Comparison of ENCODE assay signal across 1 cellular context in the genomic region with DNA sequence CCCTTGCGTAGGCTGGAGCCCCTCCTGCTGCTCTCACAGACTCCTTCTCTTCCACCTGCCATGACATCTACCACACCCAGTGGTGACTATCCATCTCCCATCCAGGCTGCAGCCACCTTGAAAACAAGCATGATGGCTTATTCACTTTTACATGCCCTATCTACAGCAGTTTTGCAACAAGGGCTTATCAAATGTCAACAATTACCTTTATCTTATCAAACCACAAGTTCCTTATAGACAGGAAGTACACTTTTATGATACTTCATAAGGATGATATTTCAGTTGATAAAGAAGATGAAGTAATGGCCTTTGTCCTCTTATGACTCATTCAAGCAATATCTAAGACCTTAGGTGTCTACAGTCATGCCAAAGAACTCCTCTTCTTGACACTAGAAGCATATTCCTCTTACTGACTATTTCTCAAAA.
TF ChIP-seq lines count a peak whose summit lies in the region.

No MANE protein-coding gene starts in this region.

TF ChIP-seq in K562, 482 proteins besides CTCF, POLR2A, EP300 and RAD21 (continued from another document and continues in another):
- TF ChIP-seq, protein P1, sequence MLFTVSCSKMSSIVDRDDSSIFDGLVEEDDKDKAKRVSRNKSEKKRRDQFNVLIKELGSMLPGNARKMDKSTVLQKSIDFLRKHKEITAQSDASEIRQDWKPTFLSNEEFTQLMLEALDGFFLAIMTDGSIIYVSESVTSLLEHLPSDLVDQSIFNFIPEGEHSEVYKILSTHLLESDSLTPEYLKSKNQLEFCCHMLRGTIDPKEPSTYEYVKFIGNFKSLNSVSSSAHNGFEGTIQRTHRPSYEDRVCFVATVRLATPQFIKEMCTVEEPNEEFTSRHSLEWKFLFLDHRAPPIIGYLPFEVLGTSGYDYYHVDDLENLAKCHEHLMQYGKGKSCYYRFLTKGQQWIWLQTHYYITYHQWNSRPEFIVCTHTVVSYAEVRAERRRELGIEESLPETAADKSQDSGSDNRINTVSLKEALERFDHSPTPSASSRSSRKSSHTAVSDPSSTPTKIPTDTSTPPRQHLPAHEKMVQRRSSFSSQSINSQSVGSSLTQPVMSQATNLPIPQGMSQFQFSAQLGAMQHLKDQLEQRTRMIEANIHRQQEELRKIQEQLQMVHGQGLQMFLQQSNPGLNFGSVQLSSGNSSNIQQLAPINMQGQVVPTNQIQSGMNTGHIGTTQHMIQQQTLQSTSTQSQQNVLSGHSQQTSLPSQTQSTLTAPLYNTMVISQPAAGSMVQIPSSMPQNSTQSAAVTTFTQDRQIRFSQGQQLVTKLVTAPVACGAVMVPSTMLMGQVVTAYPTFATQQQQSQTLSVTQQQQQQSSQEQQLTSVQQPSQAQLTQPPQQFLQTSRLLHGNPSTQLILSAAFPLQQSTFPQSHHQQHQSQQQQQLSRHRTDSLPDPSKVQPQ (CRISPR knock-in tag; IDR thresholded peaks at IDR 0.05; ENCODE audit: borderline replicate concordance), result no peak
- peak; percentile 67 for TF ChIP-seq FOSL1 (tag; conservative IDR thresholded peaks at IDR 0.05)
- no peak for TF ChIP-seq STAT5A (IDR thresholded peaks at IDR 0.05; ENCODE audit: borderline replicate concordance, low read length)
- TF ChIP-seq KLF10 (CRISPR knock-in tag; IDR thresholded peaks at IDR 0.05), result no peak
- TF ChIP-seq HDAC8 (tag; IDR thresholded peaks at IDR 0.05), result no peak
- TF ChIP-seq ILF3 (IDR thresholded peaks at IDR 0.05; ENCODE audit: borderline replicate concordance), result no peak
- peak; percentile 30; the same call in 1 of the 2 replicates for TF ChIP-seq DPF2 (IDR thresholded peaks at IDR 0.05)
- TF ChIP-seq CTBP1 (IDR thresholded peaks at IDR 0.05; ENCODE audit: borderline replicate concordance), result peak; percentile 32; the same call in 1 of the 2 replicates
- TF ChIP-seq, protein P2, sequence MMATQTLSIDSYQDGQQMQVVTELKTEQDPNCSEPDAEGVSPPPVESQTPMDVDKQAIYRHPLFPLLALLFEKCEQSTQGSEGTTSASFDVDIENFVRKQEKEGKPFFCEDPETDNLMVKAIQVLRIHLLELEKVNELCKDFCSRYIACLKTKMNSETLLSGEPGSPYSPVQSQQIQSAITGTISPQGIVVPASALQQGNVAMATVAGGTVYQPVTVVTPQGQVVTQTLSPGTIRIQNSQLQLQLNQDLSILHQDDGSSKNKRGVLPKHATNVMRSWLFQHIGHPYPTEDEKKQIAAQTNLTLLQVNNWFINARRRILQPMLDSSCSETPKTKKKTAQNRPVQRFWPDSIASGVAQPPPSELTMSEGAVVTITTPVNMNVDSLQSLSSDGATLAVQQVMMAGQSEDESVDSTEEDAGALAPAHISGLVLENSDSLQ (IDR thresholded peaks at IDR 0.05), result no peak
- no peak for TF ChIP-seq C11orf30 (IDR thresholded peaks at IDR 0.05; ENCODE audit: low read depth)
- TF ChIP-seq KDM2B (CRISPR knock-in tag; IDR thresholded peaks at IDR 0.05), result no peak
- TF ChIP-seq, protein P3, sequence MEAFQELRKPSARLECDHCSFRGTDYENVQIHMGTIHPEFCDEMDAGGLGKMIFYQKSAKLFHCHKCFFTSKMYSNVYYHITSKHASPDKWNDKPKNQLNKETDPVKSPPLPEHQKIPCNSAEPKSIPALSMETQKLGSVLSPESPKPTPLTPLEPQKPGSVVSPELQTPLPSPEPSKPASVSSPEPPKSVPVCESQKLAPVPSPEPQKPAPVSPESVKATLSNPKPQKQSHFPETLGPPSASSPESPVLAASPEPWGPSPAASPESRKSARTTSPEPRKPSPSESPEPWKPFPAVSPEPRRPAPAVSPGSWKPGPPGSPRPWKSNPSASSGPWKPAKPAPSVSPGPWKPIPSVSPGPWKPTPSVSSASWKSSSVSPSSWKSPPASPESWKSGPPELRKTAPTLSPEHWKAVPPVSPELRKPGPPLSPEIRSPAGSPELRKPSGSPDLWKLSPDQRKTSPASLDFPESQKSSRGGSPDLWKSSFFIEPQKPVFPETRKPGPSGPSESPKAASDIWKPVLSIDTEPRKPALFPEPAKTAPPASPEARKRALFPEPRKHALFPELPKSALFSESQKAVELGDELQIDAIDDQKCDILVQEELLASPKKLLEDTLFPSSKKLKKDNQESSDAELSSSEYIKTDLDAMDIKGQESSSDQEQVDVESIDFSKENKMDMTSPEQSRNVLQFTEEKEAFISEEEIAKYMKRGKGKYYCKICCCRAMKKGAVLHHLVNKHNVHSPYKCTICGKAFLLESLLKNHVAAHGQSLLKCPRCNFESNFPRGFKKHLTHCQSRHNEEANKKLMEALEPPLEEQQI (IDR thresholded peaks at IDR 0.05), result no peak
- TF ChIP-seq SIRT6 (IDR thresholded peaks at IDR 0.05; ENCODE audit: low read depth, low read length), result no peak
- TF ChIP-seq NCOA4 (IDR thresholded peaks at IDR 0.05; ENCODE audit: partially characterized antibody), result no peak
- TF ChIP-seq CBFA2T2 (conservative IDR thresholded peaks at IDR 0.05), result peak; percentile 62
- TF ChIP-seq, protein P4, sequence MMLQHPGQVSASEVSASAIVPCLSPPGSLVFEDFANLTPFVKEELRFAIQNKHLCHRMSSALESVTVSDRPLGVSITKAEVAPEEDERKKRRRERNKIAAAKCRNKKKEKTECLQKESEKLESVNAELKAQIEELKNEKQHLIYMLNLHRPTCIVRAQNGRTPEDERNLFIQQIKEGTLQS (IDR thresholded peaks at IDR 0.05), result peak; percentile 63
- TF ChIP-seq, protein P4 (CRISPR knock-in tag; conservative IDR thresholded peaks at IDR 0.05), result no peak
- no peak for TF ChIP-seq COPS2 (conservative IDR thresholded peaks at IDR 0.05)
- TF ChIP-seq SRSF3 (IDR thresholded peaks at IDR 0.05; ENCODE audit: insufficient read depth, low read length), result no peak
- no peak for TF ChIP-seq MYBL2 (IDR thresholded peaks at IDR 0.05; ENCODE audit: low read depth)
- TF ChIP-seq MYBL2 (CRISPR knock-in tag; IDR thresholded peaks at IDR 0.05; ENCODE audit: borderline replicate concordance), result no peak
- TF ChIP-seq L3MBTL2 (IDR thresholded peaks at IDR 0.05), result no peak
- TF ChIP-seq ETV5 (CRISPR knock-in tag; IDR thresholded peaks at IDR 0.05; ENCODE audit: low read depth), result no peak
- TF ChIP-seq SP2 (IDR thresholded peaks at IDR 0.05; ENCODE audit: extremely low read depth, low read depth, low read length, poor library complexity, severe bottlenecking), result no peak
- TF ChIP-seq, protein P5, sequence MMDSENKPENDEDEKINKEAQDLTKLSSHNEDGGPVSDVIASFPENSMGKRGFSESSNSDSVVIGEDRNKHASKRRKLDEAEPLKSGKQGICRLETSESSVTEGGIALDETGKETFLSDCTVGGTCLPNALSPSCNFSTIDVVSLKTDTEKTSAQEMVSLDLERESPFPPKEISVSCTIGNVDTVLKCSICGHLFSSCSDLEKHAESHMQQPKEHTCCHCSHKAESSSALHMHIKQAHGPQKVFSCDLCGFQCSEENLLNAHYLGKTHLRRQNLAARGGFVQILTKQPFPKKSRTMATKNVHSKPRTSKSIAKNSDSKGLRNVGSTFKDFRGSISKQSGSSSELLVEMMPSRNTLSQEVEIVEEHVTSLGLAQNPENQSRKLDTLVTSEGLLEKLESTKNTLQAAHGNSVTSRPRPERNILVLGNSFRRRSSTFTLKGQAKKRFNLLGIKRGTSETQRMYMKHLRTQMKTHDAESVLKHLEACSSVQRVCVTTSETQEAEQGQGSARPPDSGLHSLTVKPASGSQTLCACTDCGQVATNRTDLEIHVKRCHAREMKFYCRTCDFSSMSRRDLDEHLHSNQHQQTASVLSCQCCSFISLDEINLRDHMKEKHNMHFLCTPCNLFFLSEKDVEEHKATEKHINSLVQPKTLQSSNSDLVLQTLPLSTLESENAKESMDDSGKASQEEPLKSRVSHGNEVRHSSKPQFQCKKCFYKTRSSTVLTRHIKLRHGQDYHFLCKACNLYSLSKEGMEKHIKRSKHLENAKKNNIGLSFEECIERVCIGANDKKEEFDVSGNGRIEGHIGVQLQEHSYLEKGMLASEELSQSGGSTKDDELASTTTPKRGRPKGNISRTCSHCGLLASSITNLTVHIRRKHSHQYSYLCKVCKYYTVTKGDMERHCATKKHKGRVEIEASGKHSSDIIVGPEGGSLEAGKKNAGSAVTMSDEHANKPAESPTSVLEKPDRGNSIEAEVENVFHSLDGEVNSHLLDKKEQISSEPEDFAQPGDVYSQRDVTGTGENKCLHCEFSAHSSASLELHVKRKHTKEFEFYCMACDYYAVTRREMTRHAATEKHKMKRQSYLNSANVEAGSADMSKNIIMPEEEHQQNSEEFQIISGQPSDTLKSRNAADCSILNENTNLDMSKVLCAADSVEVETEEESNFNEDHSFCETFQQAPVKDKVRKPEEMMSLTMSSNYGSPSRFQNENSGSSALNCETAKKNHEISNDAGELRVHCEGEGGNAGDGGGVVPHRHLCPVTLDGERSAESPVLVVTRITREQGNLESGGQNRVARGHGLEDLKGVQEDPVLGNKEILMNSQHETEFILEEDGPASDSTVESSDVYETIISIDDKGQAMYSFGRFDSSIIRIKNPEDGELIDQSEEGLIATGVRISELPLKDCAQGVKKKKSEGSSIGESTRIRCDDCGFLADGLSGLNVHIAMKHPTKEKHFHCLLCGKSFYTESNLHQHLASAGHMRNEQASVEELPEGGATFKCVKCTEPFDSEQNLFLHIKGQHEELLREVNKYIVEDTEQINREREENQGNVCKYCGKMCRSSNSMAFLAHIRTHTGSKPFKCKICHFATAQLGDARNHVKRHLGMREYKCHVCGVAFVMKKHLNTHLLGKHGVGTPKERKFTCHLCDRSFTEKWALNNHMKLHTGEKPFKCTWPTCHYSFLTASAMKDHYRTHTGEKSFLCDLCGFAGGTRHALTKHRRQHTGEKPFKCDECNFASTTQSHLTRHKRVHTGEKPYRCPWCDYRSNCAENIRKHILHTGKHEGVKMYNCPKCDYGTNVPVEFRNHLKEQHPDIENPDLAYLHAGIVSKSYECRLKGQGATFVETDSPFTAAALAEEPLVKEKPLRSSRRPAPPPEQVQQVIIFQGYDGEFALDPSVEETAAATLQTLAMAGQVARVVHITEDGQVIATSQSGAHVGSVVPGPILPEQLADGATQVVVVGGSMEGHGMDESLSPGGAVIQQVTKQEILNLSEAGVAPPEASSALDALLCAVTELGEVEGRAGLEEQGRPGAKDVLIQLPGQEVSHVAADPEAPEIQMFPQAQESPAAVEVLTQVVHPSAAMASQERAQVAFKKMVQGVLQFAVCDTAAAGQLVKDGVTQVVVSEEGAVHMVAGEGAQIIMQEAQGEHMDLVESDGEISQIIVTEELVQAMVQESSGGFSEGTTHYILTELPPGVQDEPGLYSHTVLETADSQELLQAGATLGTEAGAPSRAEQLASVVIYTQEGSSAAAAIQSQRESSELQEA (IDR thresholded peaks at IDR 0.05; ENCODE audit: low read depth), result no peak
- TF ChIP-seq PTRF (tag; IDR thresholded peaks at IDR 0.05), result no peak
- TF ChIP-seq SRSF9 (IDR thresholded peaks at IDR 0.05; ENCODE audit: borderline replicate concordance, low read depth, low read length), result no peak
- TF ChIP-seq PHF8 (IDR thresholded peaks at IDR 0.05; ENCODE audit: borderline replicate concordance, low read length), result no peak
- no peak for TF ChIP-seq CBX2 (IDR thresholded peaks at IDR 0.05; ENCODE audit: insufficient read depth, low read length, poor library complexity, severe bottlenecking)
- no peak for TF ChIP-seq MTA2 (IDR thresholded peaks at IDR 0.05; ENCODE audit: low read depth)
- TF ChIP-seq, protein P6, sequence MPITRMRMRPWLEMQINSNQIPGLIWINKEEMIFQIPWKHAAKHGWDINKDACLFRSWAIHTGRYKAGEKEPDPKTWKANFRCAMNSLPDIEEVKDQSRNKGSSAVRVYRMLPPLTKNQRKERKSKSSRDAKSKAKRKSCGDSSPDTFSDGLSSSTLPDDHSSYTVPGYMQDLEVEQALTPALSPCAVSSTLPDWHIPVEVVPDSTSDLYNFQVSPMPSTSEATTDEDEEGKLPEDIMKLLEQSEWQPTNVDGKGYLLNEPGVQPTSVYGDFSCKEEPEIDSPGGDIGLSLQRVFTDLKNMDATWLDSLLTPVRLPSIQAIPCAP (CRISPR knock-in tag; IDR thresholded peaks at IDR 0.05; ENCODE audit: borderline replicate concordance), result no peak
- TF ChIP-seq, protein P7, sequence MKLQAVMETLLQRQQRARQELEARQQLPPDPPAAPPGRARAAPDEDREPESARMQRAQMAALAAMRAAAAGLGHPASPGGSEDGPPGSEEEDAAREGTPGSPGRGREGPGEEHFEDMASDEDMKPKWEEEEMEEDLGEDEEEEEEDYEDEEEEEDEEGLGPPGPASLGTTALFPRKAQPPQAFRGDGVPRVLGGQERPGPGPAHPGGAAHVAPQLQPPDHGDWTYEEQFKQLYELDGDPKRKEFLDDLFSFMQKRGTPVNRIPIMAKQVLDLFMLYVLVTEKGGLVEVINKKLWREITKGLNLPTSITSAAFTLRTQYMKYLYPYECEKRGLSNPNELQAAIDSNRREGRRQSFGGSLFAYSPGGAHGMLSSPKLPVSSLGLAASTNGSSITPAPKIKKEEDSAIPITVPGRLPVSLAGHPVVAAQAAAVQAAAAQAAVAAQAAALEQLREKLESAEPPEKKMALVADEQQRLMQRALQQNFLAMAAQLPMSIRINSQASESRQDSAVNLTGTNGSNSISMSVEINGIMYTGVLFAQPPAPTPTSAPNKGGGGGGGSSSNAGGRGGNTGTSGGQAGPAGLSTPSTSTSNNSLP (IDR thresholded peaks at IDR 0.05; ENCODE audit: borderline replicate concordance, low read depth, low read length), result 0 out of 2 replicates have a peak, but pooled peaks have one; percentile 44
- TF ChIP-seq ZNF785 (CRISPR knock-in tag; IDR thresholded peaks at IDR 0.05), result no peak
- TF ChIP-seq PRMT5 (CRISPR knock-in tag; IDR thresholded peaks at IDR 0.05), result no peak
- TF ChIP-seq BACH1 (tag; IDR thresholded peaks at IDR 0.05), result no peak
- no peak for TF ChIP-seq ZNF445 (CRISPR knock-in tag; IDR thresholded peaks at IDR 0.05; ENCODE audit: low read depth)
- TF ChIP-seq ZNF140 (CRISPR knock-in tag; IDR thresholded peaks at IDR 0.05), result no peak
- no peak for TF ChIP-seq MAFF (IDR thresholded peaks at IDR 0.05; ENCODE audit: low read length)
- TF ChIP-seq ATF7 (IDR thresholded peaks at IDR 0.05), result peak; percentile 41; the same call in 1 of the 2 replicates
- TF ChIP-seq JUND (IDR thresholded peaks at IDR 0.05; ENCODE audit: borderline replicate concordance, low read depth, low read length), result 0 out of 2 replicates have a peak, but pooled peaks have one; percentile 47
- TF ChIP-seq JUND (tag; IDR thresholded peaks at IDR 0.05; ENCODE audit: borderline replicate concordance, low read depth, low read length), result peak; percentile 88; the same call in 2 of the 3 replicates
- TF ChIP-seq CBX1 (IDR thresholded peaks at IDR 0.05; ENCODE audit: low read depth), result no peak
- TF ChIP-seq CHD2 (IDR thresholded peaks at IDR 0.05; ENCODE audit: low read depth, low read length), result no peak
- no peak for TF ChIP-seq POLR3G (IDR thresholded peaks at IDR 0.05; ENCODE audit: extremely low read depth, insufficient read length, insufficient replicate concordance)
- no peak for TF ChIP-seq MIER1 (IDR thresholded peaks at IDR 0.05; ENCODE audit: low read depth)
